In the genomic region with DNA sequence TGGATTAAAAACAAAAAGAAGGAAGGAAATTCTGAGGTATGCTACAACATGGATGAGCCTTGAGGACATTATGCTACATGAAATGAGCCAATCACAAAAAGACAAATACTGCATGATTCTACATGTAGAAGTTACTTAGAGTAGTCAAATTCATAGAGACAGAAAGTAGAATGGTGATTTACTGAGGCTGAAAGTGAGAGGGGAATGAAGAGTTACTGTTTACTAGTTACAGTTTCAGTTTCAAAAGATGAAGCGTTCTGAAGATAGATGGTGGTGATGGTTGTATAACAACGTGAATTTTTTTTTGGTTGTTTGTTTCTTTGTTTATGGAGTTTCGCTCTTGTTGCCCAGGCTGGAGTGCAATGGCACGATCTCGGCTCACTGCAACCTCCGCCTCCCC, we compare ENCODE assay signal across 1 cellular context.
TF ChIP-seq lines count a peak whose summit lies in the region.

No MANE protein-coding gene starts in this region.

TF ChIP-seq in GM23338, 12 proteins besides CTCF, POLR2A, EP300 and RAD21 (continued from another document):
- TF ChIP-seq, protein P1, sequence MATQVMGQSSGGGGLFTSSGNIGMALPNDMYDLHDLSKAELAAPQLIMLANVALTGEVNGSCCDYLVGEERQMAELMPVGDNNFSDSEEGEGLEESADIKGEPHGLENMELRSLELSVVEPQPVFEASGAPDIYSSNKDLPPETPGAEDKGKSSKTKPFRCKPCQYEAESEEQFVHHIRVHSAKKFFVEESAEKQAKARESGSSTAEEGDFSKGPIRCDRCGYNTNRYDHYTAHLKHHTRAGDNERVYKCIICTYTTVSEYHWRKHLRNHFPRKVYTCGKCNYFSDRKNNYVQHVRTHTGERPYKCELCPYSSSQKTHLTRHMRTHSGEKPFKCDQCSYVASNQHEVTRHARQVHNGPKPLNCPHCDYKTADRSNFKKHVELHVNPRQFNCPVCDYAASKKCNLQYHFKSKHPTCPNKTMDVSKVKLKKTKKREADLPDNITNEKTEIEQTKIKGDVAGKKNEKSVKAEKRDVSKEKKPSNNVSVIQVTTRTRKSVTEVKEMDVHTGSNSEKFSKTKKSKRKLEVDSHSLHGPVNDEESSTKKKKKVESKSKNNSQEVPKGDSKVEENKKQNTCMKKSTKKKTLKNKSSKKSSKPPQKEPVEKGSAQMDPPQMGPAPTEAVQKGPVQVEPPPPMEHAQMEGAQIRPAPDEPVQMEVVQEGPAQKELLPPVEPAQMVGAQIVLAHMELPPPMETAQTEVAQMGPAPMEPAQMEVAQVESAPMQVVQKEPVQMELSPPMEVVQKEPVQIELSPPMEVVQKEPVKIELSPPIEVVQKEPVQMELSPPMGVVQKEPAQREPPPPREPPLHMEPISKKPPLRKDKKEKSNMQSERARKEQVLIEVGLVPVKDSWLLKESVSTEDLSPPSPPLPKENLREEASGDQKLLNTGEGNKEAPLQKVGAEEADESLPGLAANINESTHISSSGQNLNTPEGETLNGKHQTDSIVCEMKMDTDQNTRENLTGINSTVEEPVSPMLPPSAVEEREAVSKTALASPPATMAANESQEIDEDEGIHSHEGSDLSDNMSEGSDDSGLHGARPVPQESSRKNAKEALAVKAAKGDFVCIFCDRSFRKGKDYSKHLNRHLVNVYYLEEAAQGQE (IDR thresholded peaks at IDR 0.05; ENCODE audit: unreplicated experiment): no peak
